ENCODE assay signal across 6 cellular contexts in genomic region chr17:78185981-78186688, GRCh38. TPM values are rescaled to one million over a fixed set of nuclear protein-coding genes. Genes with fewer than 3 reads are reported as not detected.
DNase-seq lines count a peak whose midpoint lies in the region; ATAC-seq and TF ChIP-seq lines count a peak whose summit lies in the region.

No MANE protein-coding gene starts in this region.

- DNase-seq in RPMI8226, result peak; percentile 71
- peak; percentile 62 for DNase-seq in Right ventricle myocardium superior
- no peak for DNase-seq in NCI-H345 (lab: John Stamatoyannopoulos, UW)
- DNase-seq in SHP77 treated with DMSO at 0.1 percent for 48 hours (lab: John Stamatoyannopoulos, UW), result no peak

- intact Hi-C loops in Right ventricle myocardium superior (cut with DNase I), result no loop called here

- TF ChIP-seq CTCF in GM12873 (IDR thresholded peaks at IDR 0.05; ENCODE audit: insufficient read depth, low read depth, low read length, missing control alignments), result peak; percentile 11

- peak; percentile 32 for ATAC-seq in Right ventricle myocardium superior (ENCODE audit: poor library complexity)
- ATAC-seq in GM19452 (IDR thresholded peaks at IDR 0.05; ENCODE audit: unreplicated experiment), result no peak

RNA-seq across cellular contexts. Expression of gene TK1, which starts 0.7 kb away (rescaled TPM):
- total RNA-seq in Right ventricle myocardium superior, result 2.6 TPM

RNA-seq across cellular contexts. Expression of gene AFMID, which starts 1.0 kb away (rescaled TPM):
- 32.7 TPM for total RNA-seq in Right ventricle myocardium superior

RNA-seq across cellular contexts. Expression of gene SYNGR2, which starts 17.8 kb away (rescaled TPM):
- 99.8 TPM for total RNA-seq in Right ventricle myocardium superior

RNA-seq across cellular contexts. Expression of gene BIRC5, which starts 27.9 kb away (rescaled TPM):
- 1.7 TPM for total RNA-seq in Right ventricle myocardium superior

RNA-seq across cellular contexts. Expression of gene C17orf99, which starts 40.0 kb away (rescaled TPM):
- total RNA-seq in Right ventricle myocardium superior, result not detected

Comparison
In these comparisons a context has a peak if more than half of its experiments do, and no peak if none do; other contexts are left out.
1. DNase-seq: peak in RPMI8226 (single experiment) and Right ventricle myocardium superior (single experiment); none in NCI-H345 (single experiment) and SHP77 treated with DMSO at 0.1 percent for 48 hours (single experiment).